In genomic region chr20:15377601-15378000, GRCh38 we compare ENCODE assay signal across 8 cellular contexts.
A peak's percentile ranks its signal among the peaks of the same experiment; 100 is the strongest.
DNase-seq lines count a peak whose midpoint lies in the region; ATAC-seq, FAIRE-seq and TF ChIP-seq lines count a peak whose summit lies in the region.
"Not testable (repeated sequence)": the region's sequence is repeated elsewhere in the genome, so short reads cannot be mapped to it uniquely, and the experiment has no call there.

No MANE protein-coding gene starts in this region.

- not testable (repeated sequence) for H2BK12ac ChIP-seq in mesenchymal stem cell (ENCODE audit: low read length in 2 of 2)

- TF ChIP-seq POLR2A in A549 (IDR thresholded peaks at IDR 0.05; ENCODE audit: low read length), result not testable (repeated sequence)

- H3K4me1 ChIP-seq in A549; GM23248 (ENCODE audit: insufficient read depth); RWPE2 (ENCODE audit: insufficient read depth, poor library complexity, severe bottlenecking); mesenchymal stem cell (ENCODE audit: control insufficient read depth, insufficient read depth, low read depth, low read length): not testable (repeated sequence)

- in situ Hi-C loops in GM23248 (cut with MboI); brain microvascular endothelial cell (cut with HindIII; ENCODE audit: low pct_ligation_motif_present, low sequenced_read_pairs): not testable (repeated sequence)

- not testable (repeated sequence) for H3K9me3 ChIP-seq in A549; GM23248 (ENCODE audit: low read depth); RWPE2 (ENCODE audit: severe bottlenecking); mesenchymal stem cell (ENCODE audit: control insufficient read depth, low read length)

- TF ChIP-seq RAD21 in A549 (conservative IDR thresholded peaks at IDR 0.05 in 1 of 2, IDR thresholded peaks at IDR 0.05 in 1 of 2), result not testable (repeated sequence)

- WGBS in A549 (ENCODE audit: missing lambda C conversion rate), result 41% methylated on average over 5 of the region's 5 CpGs
- WGBS in GM23248 (ENCODE audit: low coverage in 1 of 2, low lambda C conversion rate in 2 of 2, missing lambda C conversion rate in 2 of 2), 2 experiments, result 49 to 51% methylated on average over 5 of the region's 5 CpGs
- WGBS in mesenchymal stem cell, result 30% methylated on average over 4 of the region's 5 CpGs

- H4K91ac ChIP-seq in mesenchymal stem cell (ENCODE audit: low read length), result not testable (repeated sequence)

- H4K8ac ChIP-seq in mesenchymal stem cell (ENCODE audit: low read length), result not testable (repeated sequence)

- not testable (repeated sequence) for TF ChIP-seq CTCF in A549 (IDR thresholded peaks at IDR 0.05); RWPE2 (IDR thresholded peaks at IDR 0.05; ENCODE audit: poor library complexity, severe bottlenecking); brain microvascular endothelial cell (IDR thresholded peaks at IDR 0.05; ENCODE audit: low read depth, low read length, missing control alignments); epithelial cell of esophagus (IDR thresholded peaks at IDR 0.05; ENCODE audit: insufficient read depth, low read depth, low read length, missing control alignments)

- TF ChIP-seq EP300 in A549 (IDR thresholded peaks at IDR 0.05), result not testable (repeated sequence)

- not testable (repeated sequence) for H2BK15ac ChIP-seq in mesenchymal stem cell (ENCODE audit: low read depth, poor library complexity, severe bottlenecking)

- not testable (repeated sequence) for H3F3A ChIP-seq in GM23248 (ENCODE audit: insufficient read depth)

- H2AFZ ChIP-seq in GM23248; mesenchymal stem cell (ENCODE audit: low read depth, low read length): not testable (repeated sequence)

- H3K79me2 ChIP-seq in GM23248 (ENCODE audit: insufficient read depth), result not testable (repeated sequence)

- POLR2A ChIA-PET in A549 (lab: Yijun Ruan, JAX), result not testable (repeated sequence)

- not testable (repeated sequence) for ATAC-seq in A549
- ATAC-seq in RWPE2 (ENCODE audit: low read depth), result peak; percentile 48; the same call in 1 of the 3 replicates

- not testable (repeated sequence) for H3K4me3 ChIP-seq in A549; GM23248; RWPE2 (ENCODE audit: severe bottlenecking); brain microvascular endothelial cell (ENCODE audit: low read depth, low read length); epithelial cell of esophagus (ENCODE audit: low read length); mesenchymal stem cell (ENCODE audit: insufficient read depth in 1 of 2, low read depth in 1 of 2, low read length in 2 of 2)

- not testable (repeated sequence) for H3K23ac ChIP-seq in mesenchymal stem cell (ENCODE audit: low read length in 2 of 2)

- not testable (repeated sequence) for H3K27ac ChIP-seq in A549; GM23248; RWPE2 (ENCODE audit: poor library complexity, severe bottlenecking); brain microvascular endothelial cell; mesenchymal stem cell (ENCODE audit: low read length, poor library complexity, severe bottlenecking)

- H4K20me1 ChIP-seq in GM23248 (ENCODE audit: insufficient read depth), result not testable (repeated sequence)

- not testable (repeated sequence) for H2BK5ac ChIP-seq in mesenchymal stem cell (ENCODE audit: low read depth, low read length, poor library complexity, severe bottlenecking)

- H3K4ac ChIP-seq in mesenchymal stem cell (ENCODE audit: low read depth in 1 of 2, low read length in 2 of 2), result not testable (repeated sequence)

- not testable (repeated sequence) for H2BK120ac ChIP-seq in mesenchymal stem cell (ENCODE audit: low read depth, low read length)

- not testable (repeated sequence) for H3K27me3 ChIP-seq in GM23248 (replicated peaks; ENCODE audit: insufficient read depth); RWPE2 (ENCODE audit: insufficient read depth, poor library complexity, severe bottlenecking); brain microvascular endothelial cell (replicated peaks); mesenchymal stem cell (ENCODE audit: control insufficient read depth in 1 of 2, insufficient read depth in 1 of 2, low read length in 2 of 2)

- H3K4me2 ChIP-seq in A549; GM23248 (ENCODE audit: unreplicated experiment); mesenchymal stem cell (ENCODE audit: low read length, poor library complexity, severe bottlenecking): not testable (repeated sequence)

- peak; percentile 61 for FAIRE-seq in A549 (lab: Jason Lieb, UNC)

- not testable (repeated sequence) for H2AK5ac ChIP-seq in mesenchymal stem cell (ENCODE audit: low read length, severe bottlenecking)

- H3K18ac ChIP-seq in mesenchymal stem cell (ENCODE audit: low read depth in 1 of 2, low read length in 2 of 2), result not testable (repeated sequence)

- H3K9ac ChIP-seq in GM23248; mesenchymal stem cell (ENCODE audit: low read length): not testable (repeated sequence)

- DNase-seq in A549 (ENCODE audit: low read depth in 1 of 2, low spot score in 1 of 2); RWPE2 (ENCODE audit: low spot score): not testable (repeated sequence)
- DNase-seq in GM23248, result peak; percentile 25
- peak; percentile 5 for DNase-seq in LHCN-M2 (ENCODE audit: low read depth)
- peak in 2 of 3 experiments; percentile 28 to 73 for DNase-seq in NCI-H1417 (lab: John Stamatoyannopoulos, UW)
- peak; percentile 22 for DNase-seq in brain microvascular endothelial cell
- peak; percentile 73 for DNase-seq in epithelial cell of esophagus (ENCODE audit: low read depth)
- peak; percentile 18 for DNase-seq in mesenchymal stem cell

- H3K14ac ChIP-seq in mesenchymal stem cell (ENCODE audit: low read length in 2 of 2), result not testable (repeated sequence)

- CTCF ChIA-PET in A549 (lab: Yijun Ruan, JAX), result interaction anchor here (0.6 to 1.6 kb wide), 2 partner anchors 12 to 665 kb away, joined by 3 read pairs; no protein-coding TSS in a partner anchor

- not testable (repeated sequence) for H3K79me1 ChIP-seq in mesenchymal stem cell (replicated peaks; ENCODE audit: low read length, poor library complexity, severe bottlenecking)

- H3K9me2 ChIP-seq in GM23248 (ENCODE audit: insufficient read depth), result not testable (repeated sequence)

- H3K36me3 ChIP-seq in GM23248 (ENCODE audit: low read depth); RWPE2 (ENCODE audit: low read depth); brain microvascular endothelial cell (replicated peaks); mesenchymal stem cell (ENCODE audit: control insufficient read depth in 1 of 2, insufficient read depth in 2 of 2, low read depth in 1 of 2, low read length in 2 of 2): not testable (repeated sequence)
